ENCODE assay signal across 17 cellular contexts in the genomic region with DNA sequence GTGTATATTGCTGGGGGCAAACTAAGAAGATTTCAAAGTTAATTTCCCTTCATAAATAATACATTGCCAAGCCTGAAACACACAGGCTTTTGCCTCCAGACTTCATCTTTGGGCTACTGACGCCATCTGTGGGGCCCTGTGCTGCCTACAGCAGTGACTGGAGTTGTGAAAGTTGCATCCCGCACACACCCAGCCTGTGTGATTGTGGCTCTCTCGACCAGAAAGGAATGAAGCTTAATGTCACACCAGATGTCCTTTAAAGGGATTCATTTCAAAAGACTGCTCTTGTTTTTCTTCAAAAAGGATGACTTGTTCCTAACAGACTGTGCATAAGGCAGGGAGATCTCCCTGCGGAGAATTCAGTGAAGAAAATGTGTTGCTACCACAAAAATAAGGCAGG.
DNase-seq lines count a peak whose midpoint lies in the region; ATAC-seq, FAIRE-seq and TF ChIP-seq lines count a peak whose summit lies in the region.
"Had no signal": no experiment of that assay in that cellular context is flagged by ENCODE, and none has a peak within 500 bp of the region (broad histone marks: within the 10 kb centered on the region; RNA-seq: fewer than 3 reads in every experiment).

No MANE protein-coding gene starts in this region.

- H3K9ac ChIP-seq in HepG2 (ENCODE audit: insufficient read depth, low read depth, low read length), result no peak overlapping the region

- intact Hi-C loops in HepG2 (cut with micrococcal nuclease; ENCODE audit: unreplicated experiment), result no loop called here
- intact Hi-C loops in right lobe of liver (cut with DNase I), result no loop called here
- intact Hi-C loops in upper lobe of right lung (cut with DNase I), result no loop called here
- intact Hi-C loops in lower leg skin (cut with DNase I; ENCODE audit: low total_unique reads), result no loop called here

- no peak for TF ChIP-seq EP300 in HepG2 (IDR thresholded peaks at IDR 0.05; ENCODE audit: low read depth in 2 of 2, low read length in 2 of 2)
- TF ChIP-seq EP300 in HepG2 (CRISPR knock-in tag; IDR thresholded peaks at IDR 0.05; ENCODE audit: borderline replicate concordance), result no peak

- BruUV-seq in HepG2 (replicated peaks; lab: Mats Ljungman, UMichigan), result no TSS peak

- TF ChIP-seq POLR2A in HepG2 (IDR thresholded peaks at IDR 0.05; ENCODE audit: insufficient read depth in 1 of 2, low read depth in 2 of 2, low read length in 2 of 2) (no peak), right lobe of liver (IDR thresholded peaks at IDR 0.05) (no peak), lower leg skin (IDR thresholded peaks at IDR 0.05) (no peak)

- H3K27ac ChIP-seq in HepG2 (ENCODE audit: extremely low read length, insufficient read depth, low read length), result no peak overlapping the region
- no peak overlapping the region for H3K27ac ChIP-seq in right lobe of liver
- no peak overlapping the region for H3K27ac ChIP-seq in WERI-Rb-1
- no peak overlapping the region for H3K27ac ChIP-seq in upper lobe of right lung
- H3K27ac ChIP-seq: tibial nerve had no signal

- H3K4me3 ChIP-seq in HepG2 (replicated peaks in 1 of 3; ENCODE audit: insufficient read depth in 1 of 3, low read depth in 2 of 3, low read length in 3 of 3) (no peak overlapping the region), right lobe of liver (no peak overlapping the region), WERI-Rb-1 (ENCODE audit: low read depth, low read length) (no peak overlapping the region), upper lobe of right lung (no peak overlapping the region), lower leg skin (ENCODE audit: low read depth, poor library complexity, severe bottlenecking) (no peak overlapping the region)
- H3K4me3 ChIP-seq: tibial nerve had no signal

- peak; percentile 45; the same call in 1 of the 2 replicates for TF ChIP-seq CTCF in HepG2 (CRISPR knock-in tag; IDR thresholded peaks at IDR 0.05)
- no peak for TF ChIP-seq CTCF in right lobe of liver (IDR thresholded peaks at IDR 0.05)
- TF ChIP-seq CTCF in WERI-Rb-1 (IDR thresholded peaks at IDR 0.05; ENCODE audit: low read depth, low read length), result peak; percentile 63
- TF ChIP-seq CTCF in upper lobe of right lung (IDR thresholded peaks at IDR 0.05), result no peak
- no peak for TF ChIP-seq CTCF in lower leg skin (IDR thresholded peaks at IDR 0.05)

- 6% methylated on average over 4 of the region's 4 CpGs for WGBS in HepG2 (ENCODE audit: low lambda C conversion rate)
- WGBS in right lobe of liver (ENCODE audit: insufficient coverage, low coverage, low lambda C conversion rate, missing lambda C conversion rate), result 36% methylated on average over 4 of the region's 4 CpGs
- 23 to 33% methylated on average over 4 of the region's 4 CpGs for WGBS in lower leg skin, 2 donors

- no peak for DNase-seq in HepG2 (ENCODE audit: low spot score)
- DNase-seq in right lobe of liver, result no peak
- DNase-seq in WERI-Rb-1, result peak; percentile 60
- DNase-seq in islet precursor cell, result peak; percentile 53
- no peak for DNase-seq in upper lobe of right lung
- DNase-seq in lower leg skin (ENCODE audit: low spot score in 2 of 2), result no peak
- DNase-seq in cerebellar nuclear complex (lab: John Stamatoyannopoulos, UW), result no peak
- DNase-seq: activated CD4-positive, alpha-beta T cell treated with anti-CD3 and anti-CD28 coated beads for 48 hours; activated T-cell treated with anti-CD3 and anti-CD28 coated beads, Interleukin-2, amount 50 U/mL, for 1 hour; mammary epithelial cell; NCI-H2081 treated with DMSO at 0.1 percent for 48 hours; stimulated activated CD4-positive, alpha-beta T cell treated with anti-CD3 and anti-CD28 coated beads, Interleukin-15, amount 100 ng/mL, for 24 hours; T-helper 17 cell had no signal

- H3K79me2 ChIP-seq in HepG2 (ENCODE audit: insufficient read depth, low read length), result no peaks in the 10 kb centered on the region

- no peak for FAIRE-seq in HepG2 (lab: Jason Lieb, UNC)
- FAIRE-seq: colon had no signal

- in situ Hi-C loops in HepG2 (cut with HindIII; ENCODE audit: extremely low pct_ligation_motif_present, low pct_unique_long_range_greater_than_20kb), result no loop called here

- CTCF ChIA-PET in HepG2 (lab: Yijun Ruan, JAX; ENCODE audit: low intra/inter-chr PET ratio, low total read pairs), result no interaction called here

- H3K27me3 ChIP-seq in HepG2 (ENCODE audit: control insufficient read depth in 1 of 2, insufficient read depth in 2 of 2, low read length in 2 of 2) (no peaks in the 10 kb centered on the region), right lobe of liver (no peaks in the 10 kb centered on the region), WERI-Rb-1 (ENCODE audit: insufficient read depth, low read depth, severe bottlenecking) (no peaks in the 10 kb centered on the region), upper lobe of right lung (no peaks in the 10 kb centered on the region)
- H3K27me3 ChIP-seq: tibial nerve had no signal

- no peaks in the 10 kb centered on the region for H4K20me1 ChIP-seq in HepG2 (ENCODE audit: insufficient read depth, low read length)

- H2AFZ ChIP-seq in HepG2 (ENCODE audit: low read length), result no peak overlapping the region

- H3K36me3 ChIP-seq in HepG2 (replicated peaks in 1 of 2; ENCODE audit: control insufficient read depth in 1 of 2, insufficient read depth in 2 of 2, low read length in 2 of 2), result no peaks in the 10 kb centered on the region
- H3K36me3 ChIP-seq in right lobe of liver, result no peaks in the 10 kb centered on the region
- H3K36me3 ChIP-seq in WERI-Rb-1, result no peaks in the 10 kb centered on the region
- no peaks in the 10 kb centered on the region for H3K36me3 ChIP-seq in upper lobe of right lung
- H3K36me3 ChIP-seq: tibial nerve had no signal

- H3K4me1 ChIP-seq in HepG2 (ENCODE audit: insufficient read depth, low read length) (no peaks in the 10 kb centered on the region), right lobe of liver (no peaks in the 10 kb centered on the region), upper lobe of right lung (no peaks in the 10 kb centered on the region)

- POLR2A ChIA-PET in HepG2 (lab: Yijun Ruan, JAX), result no interaction called here

- no peak for TF ChIP-seq RAD21 in HepG2 (CRISPR knock-in tag; IDR thresholded peaks at IDR 0.05)

- H3K9me3 ChIP-seq in HepG2 (ENCODE audit: low read length) (no peaks in the 10 kb centered on the region), right lobe of liver (no peaks in the 10 kb centered on the region), WERI-Rb-1 (ENCODE audit: severe bottlenecking) (no peaks in the 10 kb centered on the region), upper lobe of right lung (no peaks in the 10 kb centered on the region)
- H3K9me3 ChIP-seq: tibial nerve had no signal

- no peak overlapping the region for H3K4me2 ChIP-seq in HepG2 (ENCODE audit: low read depth, low read length)

- ATAC-seq in HepG2 (peak; percentile 60; the same call in 2 of the 3 replicates), right lobe of liver (no peak), upper lobe of right lung (peak; percentile 50), GM19395 (IDR thresholded peaks at IDR 0.05; ENCODE audit: unreplicated experiment) (no peak)
- ATAC-seq: esophagus mucosa, T-helper 17 cell had no signal

TF ChIP-seq in HepG2, 621 proteins besides CTCF, POLR2A, EP300 and RAD21:
- TF ChIP-seq ZNF543 (CRISPR knock-in tag; IDR thresholded peaks at IDR 0.05) (no peak), SIN3B (IDR thresholded peaks at IDR 0.05; ENCODE audit: low read length) (no peak), ZBTB38 (CRISPR knock-in tag; IDR thresholded peaks at IDR 0.05) (no peak), STAG1 (CRISPR knock-in tag; IDR thresholded peaks at IDR 0.05) (peak; percentile 45), CBX1 (IDR thresholded peaks at IDR 0.05; ENCODE audit: low read depth) (no peak)
- TF ChIP-seq, protein P1, sequence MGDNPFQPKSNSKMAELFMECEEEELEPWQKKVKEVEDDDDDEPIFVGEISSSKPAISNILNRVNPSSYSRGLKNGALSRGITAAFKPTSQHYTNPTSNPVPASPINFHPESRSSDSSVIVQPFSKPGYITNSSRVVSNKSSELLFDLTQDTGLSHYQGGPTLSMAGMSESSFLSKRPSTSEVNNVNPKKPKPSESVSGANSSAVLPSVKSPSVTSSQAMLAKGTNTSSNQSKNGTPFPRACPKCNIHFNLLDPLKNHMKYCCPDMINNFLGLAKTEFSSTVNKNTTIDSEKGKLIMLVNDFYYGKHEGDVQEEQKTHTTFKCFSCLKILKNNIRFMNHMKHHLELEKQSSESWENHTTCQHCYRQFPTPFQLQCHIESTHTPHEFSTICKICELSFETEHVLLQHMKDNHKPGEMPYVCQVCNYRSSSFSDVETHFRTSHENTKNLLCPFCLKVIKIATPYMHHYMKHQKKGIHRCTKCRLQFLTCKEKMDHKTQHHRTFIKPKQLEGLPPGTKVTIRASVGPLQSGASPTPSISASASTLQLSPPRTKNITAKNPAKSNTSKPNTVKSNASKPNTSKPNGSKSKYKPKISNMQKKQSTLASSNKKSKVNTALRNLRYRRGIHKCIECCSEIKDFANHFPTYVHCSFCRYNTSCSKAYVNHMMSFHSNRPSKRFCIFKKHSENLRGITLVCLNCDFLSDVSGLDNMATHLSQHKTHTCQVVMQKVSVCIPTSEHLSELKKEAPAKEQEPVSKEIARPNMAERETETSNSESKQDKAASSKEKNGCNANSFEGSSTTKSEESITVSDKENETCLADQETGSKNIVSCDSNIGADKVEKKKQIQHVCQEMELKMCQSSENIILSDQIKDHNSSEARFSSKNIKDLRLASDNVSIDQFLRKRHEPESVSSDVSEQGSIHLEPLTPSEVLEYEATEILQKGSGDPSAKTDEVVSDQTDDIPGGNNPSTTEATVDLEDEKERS (CRISPR knock-in tag; IDR thresholded peaks at IDR 0.05), result no peak
TF ChIP-seq in HepG2: peak in this region for 1.

Comparison
In these comparisons a context has a peak if more than half of its experiments do, and no peak if none do; other contexts are left out.
1. ATAC-seq: peak in HepG2 (single experiment) and upper lobe of right lung (single experiment); none in right lobe of liver (0 of 4) and GM19395 (single experiment).
2. CTCF ChIP-seq: peak in HepG2 (single experiment) and WERI-Rb-1 (single experiment); none in right lobe of liver (0 of 4), upper lobe of right lung (single experiment) and lower leg skin (0 of 3).
3. DNase-seq: peak in WERI-Rb-1 (single experiment) and islet precursor cell (single experiment); none in HepG2 (single experiment), right lobe of liver (0 of 3), upper lobe of right lung (single experiment), lower leg skin (0 of 2) and cerebellar nuclear complex (0 of 2).